ENCODE assay signal across 35 cellular contexts in genomic region chr16:13665876-13666275, GRCh38.
DNase-seq lines count a peak whose midpoint lies in the region; ATAC-seq, FAIRE-seq and TF ChIP-seq lines count a peak whose summit lies in the region.
"Had no signal": no experiment of that assay in that cellular context is flagged by ENCODE, and none has a peak within 500 bp of the region (broad histone marks: within the 10 kb centered on the region; RNA-seq: fewer than 3 reads in every experiment).

No MANE protein-coding gene starts in this region.

- no peaks in the 10 kb centered on the region for H3K9me3 Mint-ChIP-seq in activated CD4-positive, alpha-beta T cell treated with anti-CD3 and anti-CD28 coated beads, Interleukin-2, amount 10 ng/mL, durations not matched to agents 24 days and 14 days
- no peaks in the 10 kb centered on the region for H3K9me3 Mint-ChIP-seq in activated CD4-positive, alpha-beta memory T cell treated with anti-CD3 and anti-CD28 coated beads for 36 hours

- intact Hi-C loops in activated CD4-positive, alpha-beta T cell treated with anti-CD3 and anti-CD28 coated beads, Interleukin-2, amount 10 ng/mL, durations not matched to agents 24 days and 14 days (cut with micrococcal nuclease), result no loop called here
- intact Hi-C loops in HepG2 (cut with micrococcal nuclease; ENCODE audit: unreplicated experiment), result no loop called here
- intact Hi-C loops in right lobe of liver (cut with DNase I), result no loop called here
- intact Hi-C loops in K562 (cut with micrococcal nuclease), result no loop called here
- intact Hi-C loops in activated CD4-positive, alpha-beta memory T cell treated with anti-CD3 and anti-CD28 coated beads for 36 hours (cut with micrococcal nuclease), result no loop called here

- H3K4me3 Mint-ChIP-seq in activated CD4-positive, alpha-beta T cell treated with anti-CD3 and anti-CD28 coated beads, Interleukin-2, amount 10 ng/mL, durations not matched to agents 24 days and 14 days, result no peak overlapping the region
- H3K4me3 Mint-ChIP-seq in activated CD4-positive, alpha-beta memory T cell treated with anti-CD3 and anti-CD28 coated beads for 36 hours, result no peak overlapping the region
- H3K4me3 Mint-ChIP-seq: B cell; CD14-positive monocyte; CD4-positive, alpha-beta memory T cell; CD4-positive, alpha-beta T cell; CD4-positive, CD25-positive, alpha-beta regulatory T cell; CD8-positive, alpha-beta memory T cell; CD8-positive, alpha-beta T cell had no signal

- H3K9ac ChIP-seq in HepG2 (ENCODE audit: insufficient read depth, low read depth, low read length), result no peak overlapping the region
- no peak overlapping the region for H3K9ac ChIP-seq in K562 (ENCODE audit: insufficient read depth in 1 of 2, low read depth in 2 of 2, low read length in 2 of 2)
- H3K9ac ChIP-seq: BLaER1; BLaER1 treated with 17β-estradiol and CSF1 and Interleukin-3, amounts not matched to agents 10 nM and 100 nM had no signal

- ATAC-seq in HepG2, result no peak
- no peak for ATAC-seq in right lobe of liver
- no peak for ATAC-seq in K562
- ATAC-seq: A549; CD8-positive, alpha-beta T cell had no signal

- H4K20me1 ChIP-seq in HepG2 (ENCODE audit: insufficient read depth, low read length) (no peaks in the 10 kb centered on the region), K562 (replicated peaks; ENCODE audit: control insufficient read depth, insufficient read depth, low read length) (no peaks in the 10 kb centered on the region)
- H4K20me1 ChIP-seq: BLaER1; BLaER1 treated with 17β-estradiol and CSF1 and Interleukin-3, amounts not matched to agents 10 nM and 100 nM had no signal

- H3K27ac Mint-ChIP-seq in activated CD4-positive, alpha-beta T cell treated with anti-CD3 and anti-CD28 coated beads, Interleukin-2, amount 10 ng/mL, durations not matched to agents 24 days and 14 days, result peak overlapping the region; percentile 52
- H3K27ac Mint-ChIP-seq in activated CD4-positive, alpha-beta memory T cell treated with anti-CD3 and anti-CD28 coated beads for 36 hours, result no peak overlapping the region
- H3K27ac Mint-ChIP-seq: B cell; CD4-positive, alpha-beta memory T cell; CD4-positive, alpha-beta T cell; CD4-positive, CD25-positive, alpha-beta regulatory T cell; CD8-positive, alpha-beta memory T cell; CD8-positive, alpha-beta T cell had no signal

- no peak overlapping the region for H3K27ac ChIP-seq in HepG2 (ENCODE audit: extremely low read length, insufficient read depth, low read length)
- no peak overlapping the region for H3K27ac ChIP-seq in right lobe of liver
- H3K27ac ChIP-seq in K562 (ENCODE audit: extremely low read depth, low read depth, low read length), result no peak overlapping the region
- H3K27ac ChIP-seq: 22Rv1; A549; BLaER1; BLaER1 treated with 17β-estradiol and CSF1 and Interleukin-3, amounts not matched to agents 10 nM and 100 nM; C4-2B had no signal

- H3K27me3 ChIP-seq in HepG2 (ENCODE audit: control insufficient read depth in 1 of 2, insufficient read depth in 2 of 2, low read length in 2 of 2), result peaks cover 1 to 4% of the 10 kb centered on the region in 2 experiments; a peak in 1 of 5 replicates
- no peaks in the 10 kb centered on the region for H3K27me3 ChIP-seq in right lobe of liver
- no peaks in the 10 kb centered on the region for H3K27me3 ChIP-seq in K562 (ENCODE audit: control insufficient read depth in 2 of 2, insufficient read depth in 2 of 2, low read length in 2 of 2)
- H3K27me3 ChIP-seq: BE2C; BLaER1; BLaER1 treated with 17β-estradiol and CSF1 and Interleukin-3, amounts not matched to agents 10 nM and 100 nM had no signal

- H3K4me2 ChIP-seq in HepG2 (ENCODE audit: low read depth, low read length) (no peak overlapping the region), K562 (ENCODE audit: insufficient read depth, low read length) (no peak overlapping the region)
- H3K4me2 ChIP-seq: A549; BLaER1; BLaER1 treated with 17β-estradiol and CSF1 and Interleukin-3, amounts not matched to agents 10 nM and 100 nM had no signal

- H3K4me1 ChIP-seq in HepG2 (ENCODE audit: insufficient read depth, low read length) (no peaks in the 10 kb centered on the region), right lobe of liver (no peaks in the 10 kb centered on the region), K562 (replicated peaks in 1 of 2; ENCODE audit: control insufficient read depth in 2 of 2, insufficient read depth in 2 of 2, low read length in 2 of 2) (no peaks in the 10 kb centered on the region)
- H3K4me1 ChIP-seq: A549; BE2C; BLaER1; BLaER1 treated with 17β-estradiol and CSF1 and Interleukin-3, amounts not matched to agents 10 nM and 100 nM; Caco-2 had no signal

- H3K9me3 ChIP-seq in HepG2 (ENCODE audit: low read length) (peaks cover 4% of the 10 kb centered on the region; the same call in 1 of the 2 replicates), right lobe of liver (no peaks in the 10 kb centered on the region), K562 (replicated peaks; ENCODE audit: control insufficient read depth, insufficient read depth, low read depth, low read length) (no peaks in the 10 kb centered on the region)
- H3K9me3 ChIP-seq: A549, BE2C, BLaER1, Caco-2 had no signal

- TF ChIP-seq POLR2A in HepG2 (IDR thresholded peaks at IDR 0.05; ENCODE audit: insufficient read depth in 1 of 2, low read depth in 2 of 2, low read length in 2 of 2) (no peak), right lobe of liver (IDR thresholded peaks at IDR 0.05) (no peak), K562 (conservative IDR thresholded peaks at IDR 0.05) (no peak)

- H3K36me3 Mint-ChIP-seq in activated CD4-positive, alpha-beta T cell treated with anti-CD3 and anti-CD28 coated beads, Interleukin-2, amount 10 ng/mL, durations not matched to agents 24 days and 14 days (ENCODE audit: low read depth), result no peaks in the 10 kb centered on the region
- H3K36me3 Mint-ChIP-seq in activated CD4-positive, alpha-beta memory T cell treated with anti-CD3 and anti-CD28 coated beads for 36 hours, result no peaks in the 10 kb centered on the region
- H3K36me3 Mint-ChIP-seq: CD14-positive monocyte; CD4-positive, alpha-beta memory T cell; CD4-positive, CD25-positive, alpha-beta regulatory T cell; CD8-positive, alpha-beta T cell had no signal

- CTCF ChIA-PET in HepG2 (lab: Yijun Ruan, JAX; ENCODE audit: low intra/inter-chr PET ratio, low total read pairs) (no interaction called here), K562 (lab: Yijun Ruan, JAX; ENCODE audit: low intra/inter-chr PET ratio) (no interaction called here)
- CTCF ChIA-PET in activated CD4-positive, alpha-beta memory T cell treated with anti-CD3 and anti-CD28 coated beads for 36 hours (lab: Charles Lee), result no interaction called here

- TF ChIP-seq CTCF in HepG2 (CRISPR knock-in tag; IDR thresholded peaks at IDR 0.05) (no peak), right lobe of liver (IDR thresholded peaks at IDR 0.05) (no peak), K562 (IDR thresholded peaks at IDR 0.05 in 2 of 3, conservative IDR thresholded peaks at IDR 0.05 in 1 of 3; ENCODE audit: insufficient read depth in 2 of 3, low read depth in 1 of 3, low read length in 3 of 3) (no peak)

- no peak overlapping the region for H3K4me3 ChIP-seq in HepG2 (replicated peaks in 1 of 3; ENCODE audit: insufficient read depth in 1 of 3, low read depth in 2 of 3, low read length in 3 of 3)
- no peak overlapping the region for H3K4me3 ChIP-seq in right lobe of liver
- H3K4me3 ChIP-seq in K562, result no peak overlapping the region
- H3K4me3 ChIP-seq: A549; BLaER1; BLaER1 treated with 17β-estradiol and CSF1 and Interleukin-3, amounts not matched to agents 10 nM and 100 nM had no signal

- no peak for FAIRE-seq in HepG2 (lab: Jason Lieb, UNC)
- FAIRE-seq in K562 (lab: Jason Lieb, UNC), result no peak
- FAIRE-seq: A204.1, A549, D721Med had no signal

- H3K36me3 ChIP-seq in HepG2 (replicated peaks in 1 of 2; ENCODE audit: control insufficient read depth in 1 of 2, insufficient read depth in 2 of 2, low read length in 2 of 2), result no peaks in the 10 kb centered on the region
- H3K36me3 ChIP-seq in right lobe of liver, result no peaks in the 10 kb centered on the region
- no peaks in the 10 kb centered on the region for H3K36me3 ChIP-seq in K562 (ENCODE audit: control insufficient read depth, insufficient read depth, low read length)
- H3K36me3 ChIP-seq: BE2C; BLaER1; BLaER1 treated with 17β-estradiol and CSF1 and Interleukin-3, amounts not matched to agents 10 nM and 100 nM had no signal

- 0% methylated on average over 1 of the region's 1 CpG for WGBS in HepG2 (ENCODE audit: low lambda C conversion rate)
- WGBS in right lobe of liver (ENCODE audit: insufficient coverage, low coverage, low lambda C conversion rate, missing lambda C conversion rate), result 0% methylated on average over 1 of the region's 1 CpG
- 0% methylated on average over 1 of the region's 1 CpG for WGBS in K562 (ENCODE audit: insufficient coverage, low coverage, missing lambda C conversion rate)

- H3K4me1 Mint-ChIP-seq in activated CD4-positive, alpha-beta T cell treated with anti-CD3 and anti-CD28 coated beads, Interleukin-2, amount 10 ng/mL, durations not matched to agents 24 days and 14 days, result no peaks in the 10 kb centered on the region
- H3K4me1 Mint-ChIP-seq in activated CD4-positive, alpha-beta memory T cell treated with anti-CD3 and anti-CD28 coated beads for 36 hours (ENCODE audit: low read depth), result no peaks in the 10 kb centered on the region
- H3K4me1 Mint-ChIP-seq: B cell; CD14-positive monocyte; CD4-positive, alpha-beta memory T cell; CD4-positive, CD25-positive, alpha-beta regulatory T cell; CD8-positive, alpha-beta memory T cell had no signal

- in situ Hi-C loops in HepG2 (cut with HindIII; ENCODE audit: extremely low pct_ligation_motif_present, low pct_unique_long_range_greater_than_20kb), result no loop called here
- in situ Hi-C loops in K562 (cut with MboI), result no loop called here

- no peaks in the 10 kb centered on the region for H3K27me3 Mint-ChIP-seq in activated CD4-positive, alpha-beta T cell treated with anti-CD3 and anti-CD28 coated beads, Interleukin-2, amount 10 ng/mL, durations not matched to agents 24 days and 14 days
- no peaks in the 10 kb centered on the region for H3K27me3 Mint-ChIP-seq in activated CD4-positive, alpha-beta memory T cell treated with anti-CD3 and anti-CD28 coated beads for 36 hours
- H3K27me3 Mint-ChIP-seq: B cell; CD4-positive, alpha-beta T cell had no signal

- TF ChIP-seq RAD21 in HepG2 (CRISPR knock-in tag; IDR thresholded peaks at IDR 0.05) (no peak), K562 (CRISPR knock-in tag; conservative IDR thresholded peaks at IDR 0.05 in 1 of 2, IDR thresholded peaks at IDR 0.05 in 1 of 2) (no peak)

- BruUV-seq in HepG2 (replicated peaks; lab: Mats Ljungman, UMichigan) (no TSS peak), K562 (replicated peaks; lab: Mats Ljungman, UMichigan) (no TSS peak)

- POLR2A ChIA-PET in HepG2 (lab: Yijun Ruan, JAX) (no interaction called here), K562 (lab: Yijun Ruan, JAX) (interaction anchor here (0.6 kb wide), 1 partner anchor 341 kb away, joined by 3 read pairs; no protein-coding TSS in a partner anchor)
- POLR2A ChIA-PET in activated CD4-positive, alpha-beta memory T cell treated with anti-CD3 and anti-CD28 coated beads for 36 hours (lab: Charles Lee), result no interaction called here

- TF ChIP-seq EP300 in HepG2 (IDR thresholded peaks at IDR 0.05; ENCODE audit: low read depth in 2 of 2, low read length in 2 of 2) (no peak), HepG2 (CRISPR knock-in tag; IDR thresholded peaks at IDR 0.05; ENCODE audit: borderline replicate concordance) (no peak), K562 (IDR thresholded peaks at IDR 0.05; ENCODE audit: low read length) (no peak)

- no peaks in the 10 kb centered on the region for H3K9me1 ChIP-seq in K562 (ENCODE audit: control insufficient read depth, insufficient read depth, low read length)

- no peak for DNase-seq in activated CD4-positive, alpha-beta T cell treated with anti-CD3 and anti-CD28 coated beads, Interleukin-2, amount 10 ng/mL, durations not matched to agents 24 days and 14 days
- DNase-seq in activated CD4-positive, alpha-beta T cell treated with anti-CD3 and anti-CD28 coated beads for 4 hours, result no peak
- no peak for DNase-seq in HepG2 (ENCODE audit: low spot score)
- no peak for DNase-seq in right lobe of liver
- DNase-seq in K562 (ENCODE audit: extremely low read depth in 1 of 4, low spot score in 3 of 4), result no peak
- DNase-seq in activated CD4-positive, alpha-beta memory T cell treated with anti-CD3 and anti-CD28 coated beads for 36 hours, result no peak
- DNase-seq: 8988T; ACHN; AML-193; BE2C; C1 segment of cervical spinal cord; Caco-2; Calu3; CD4-positive, alpha-beta memory T cell; CD4-positive, alpha-beta T cell; CD4-positive, CD25-positive, alpha-beta regulatory T cell; CD8-positive, alpha-beta memory T cell; CD8-positive, alpha-beta T cell; COR-L47; DMS 273 treated with DMSO at 0.1 percent for 48 hours; DMS153; DMS53; DMS79; DMS79 treated with DMSO at 0.1 percent for 48 hours; DND-41; EL had no signal

- no peaks in the 10 kb centered on the region for H3K79me2 ChIP-seq in HepG2 (ENCODE audit: insufficient read depth, low read length)
- no peaks in the 10 kb centered on the region for H3K79me2 ChIP-seq in K562 (ENCODE audit: control insufficient read depth, insufficient read depth, low read length)

- no peak overlapping the region for H2AFZ ChIP-seq in HepG2 (ENCODE audit: low read length)
- H2AFZ ChIP-seq in K562 (ENCODE audit: low read depth, low read length), result no peak overlapping the region
